Comparison of ENCODE assay signal across 13 cellular contexts in the genomic region with DNA sequence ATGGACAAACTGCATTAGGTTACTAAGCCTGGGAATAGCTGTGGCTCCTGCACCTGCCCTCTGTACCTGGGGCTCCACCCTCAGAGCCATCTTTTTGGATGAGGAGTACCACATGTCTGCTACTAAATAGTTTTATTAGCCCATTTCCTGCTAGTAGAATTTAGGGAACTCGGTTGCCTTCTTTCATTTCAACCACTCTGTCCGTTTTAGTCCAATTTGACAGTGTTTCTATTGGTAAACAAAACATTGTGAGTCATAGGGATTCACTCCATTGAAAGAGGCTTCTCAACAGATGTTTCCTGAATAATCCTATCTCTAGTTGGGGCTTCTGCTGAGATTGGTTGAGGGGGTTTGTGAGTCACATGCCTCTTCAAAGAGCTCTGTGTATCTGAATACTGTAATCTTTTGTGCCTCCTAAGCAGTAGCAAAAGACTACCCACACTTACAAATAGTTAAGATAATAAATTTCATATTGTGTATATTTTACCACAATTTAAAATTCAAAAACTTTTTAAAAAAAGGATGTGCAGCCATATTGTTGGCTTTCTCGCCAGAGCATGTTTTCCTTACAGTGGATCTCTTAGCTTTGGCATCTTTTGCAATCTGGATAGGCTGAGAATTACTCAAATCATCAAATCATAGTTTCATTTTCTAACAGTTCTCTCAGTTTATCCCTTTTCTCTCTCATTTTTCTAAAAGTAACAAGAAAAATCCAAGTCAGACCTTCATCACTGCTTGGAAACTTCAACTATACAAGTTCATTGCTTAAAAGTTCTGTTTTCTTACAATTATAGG. TPM values are rescaled to one million over a fixed set of nuclear protein-coding genes. Genes with fewer than 3 reads are reported as not detected.
DNase-seq lines count a peak whose midpoint lies in the region; ATAC-seq and TF ChIP-seq lines count a peak whose summit lies in the region.
"Had no signal": no experiment of that assay in that cellular context is flagged by ENCODE, and none has a peak within 500 bp of the region (broad histone marks: within the 10 kb centered on the region; RNA-seq: fewer than 3 reads in every experiment).

No MANE protein-coding gene starts in this region.

- H3K79me2 ChIP-seq in PC-3 (ENCODE audit: low read length), result no peaks in the 10 kb centered on the region
- no peaks in the 10 kb centered on the region for H3K79me2 ChIP-seq in fibroblast of lung (ENCODE audit: control insufficient read depth, insufficient read depth, low read length)

- H3K9me3 ChIP-seq in PC-3 (ENCODE audit: low read length) (no peaks in the 10 kb centered on the region), fibroblast of lung (ENCODE audit: control insufficient read depth, insufficient read depth, low read depth, low read length) (no peaks in the 10 kb centered on the region)
- H3K9me3 ChIP-seq: transverse colon had no signal

- H4K20me1 ChIP-seq in PC-3 (ENCODE audit: low read length) (no peaks in the 10 kb centered on the region), fibroblast of lung (ENCODE audit: control insufficient read depth, extremely low read depth, insufficient read depth, low read length) (no peaks in the 10 kb centered on the region)

- no peak for TF ChIP-seq CTCF in PC-3 (conservative IDR thresholded peaks at IDR 0.05; ENCODE audit: low read depth, low read length)
- no peak for TF ChIP-seq CTCF in fibroblast of lung (conservative IDR thresholded peaks at IDR 0.05 in 1 of 2, IDR thresholded peaks at IDR 0.05 in 1 of 2; ENCODE audit: low read depth in 1 of 2, low read length in 2 of 2)
- no peak for TF ChIP-seq CTCF in omental fat pad (IDR thresholded peaks at IDR 0.05)

- H3K4me2 ChIP-seq in PC-3 (ENCODE audit: low read length) (peak overlapping the region; percentile 40), fibroblast of lung (ENCODE audit: extremely low read depth, insufficient read depth, low read length) (peak overlapping the region; percentile 41)

- H3K4me1 ChIP-seq in PC-3 (ENCODE audit: insufficient read depth, low read length) (peaks cover 44% of the 10 kb centered on the region), fibroblast of lung (ENCODE audit: control insufficient read depth, extremely low read depth, insufficient read depth, low read length) (peaks cover 24% of the 10 kb centered on the region)

- no TSS peak for BruUV-seq in PC-3 (replicated peaks; lab: Mats Ljungman, UMichigan)

- H2AFZ ChIP-seq in PC-3 (ENCODE audit: low read length), result no peak overlapping the region
- no peak overlapping the region for H2AFZ ChIP-seq in fibroblast of lung (ENCODE audit: low read length)

- POLR2A ChIA-PET in PC-3 (lab: Charles Lee; ENCODE audit: unreplicated experiment), result no interaction called here

- CTCF ChIA-PET in PC-3 (lab: Charles Lee), result no interaction called here

- H3K27ac ChIP-seq in PC-3 (ENCODE audit: low read length) (peak overlapping the region; percentile 56), fibroblast of lung (ENCODE audit: insufficient read depth, low read length) (peak overlapping the region; percentile 61)

- H3K36me3 ChIP-seq in PC-3 (ENCODE audit: low read depth, low read length) (peaks cover 16% of the 10 kb centered on the region), fibroblast of lung (ENCODE audit: control insufficient read depth, insufficient read depth, low read length) (no peaks in the 10 kb centered on the region)

- intact Hi-C loops in PC-3 (cut with micrococcal nuclease), result no loop called here

- H3K9me2 ChIP-seq in PC-3 (replicated peaks; ENCODE audit: low read length), result no peaks in the 10 kb centered on the region

- no peaks in the 10 kb centered on the region for H3F3A ChIP-seq in PC-3 (ENCODE audit: low read length, unreplicated experiment)

- H3K27me3 ChIP-seq in PC-3 (ENCODE audit: low read length) (no peaks in the 10 kb centered on the region), fibroblast of lung (ENCODE audit: control insufficient read depth, insufficient read depth, low read length) (no peaks in the 10 kb centered on the region)
- H3K27me3 ChIP-seq: transverse colon had no signal

- no peak overlapping the region for H3K9ac ChIP-seq in PC-3 (ENCODE audit: low read length)
- H3K9ac ChIP-seq in fibroblast of lung (ENCODE audit: insufficient read depth, low read length), result no peak overlapping the region

- DNase-seq in EL (peak; percentile 90), PC-3 (peak; percentile 42), fibroblast of lung (ENCODE audit: low read depth in 2 of 2) (peak in 1 of 2 donors; percentile 75), omental fat pad (ENCODE audit: low spot score) (no peak), HuH-7 (ENCODE audit: low spot score) (no peak), occipital lobe (lab: John Stamatoyannopoulos, UW) (no peak)
- no peak for DNase-seq in activated CD4-positive, CD25-positive, alpha-beta regulatory T cell (lab: John Stamatoyannopoulos, UW)
- DNase-seq: GOT3, NCI-H1048, SIG-M5, transverse colon had no signal

- ATAC-seq in PC-3 (no peak), omental fat pad (ENCODE audit: low FRiP score) (peak; percentile 31), HG02642 (IDR thresholded peaks at IDR 0.05; ENCODE audit: poor library complexity, unreplicated experiment) (no peak)

- H3K4me3 ChIP-seq in PC-3 (ENCODE audit: low read length), result no peak overlapping the region
- no peak overlapping the region for H3K4me3 ChIP-seq in fibroblast of lung (replicated peaks in 1 of 4; ENCODE audit: control extremely low read depth in 1 of 4, insufficient read depth in 1 of 4, low read depth in 3 of 4, low read length in 4 of 4)
- H3K4me3 ChIP-seq: skin epidermis, transverse colon had no signal

RNA-seq across cellular contexts. Expression of a gene that starts 9.9 kb away (rescaled TPM):
- 20.1 and 20.7 TPM in 2 replicates for total RNA-seq in PC-3 (2014; rRNA removed)
- 20.5 and 22.6 TPM in 2 replicates for total RNA-seq in fibroblast of lung
- 31.6 and 35.1 TPM in 2 replicates for polyA plus RNA-seq in fibroblast of lung
- 37.2 and 40.7 TPM in 2 replicates for polyA plus RNA-seq in fibroblast of lung (2012)
- polyA minus RNA-seq in fibroblast of lung (ENCODE audit: low replicate concordance), result 0.12 and 1.2 TPM in 2 replicates
- total RNA-seq in omental fat pad, result 10 to 100 TPM; 27.5 to 56.6 (median 38.3) TPM
- 98.4 TPM for total RNA-seq in occipital lobe

RNA-seq across cellular contexts. Expression of a gene that starts 11.3 kb away (rescaled TPM):
- total RNA-seq in PC-3 (2014; rRNA removed), result 0.69 and 0.86 TPM in 2 replicates
- 14.6 and 15.7 TPM in 2 replicates for total RNA-seq in fibroblast of lung
- polyA plus RNA-seq in fibroblast of lung, result 24.0 and 48.8 TPM in 2 replicates
- polyA plus RNA-seq in fibroblast of lung (2012), result 19.5 and 38.6 TPM in 2 replicates
- 4.0 and 10.6 TPM in 2 replicates for polyA minus RNA-seq in fibroblast of lung (ENCODE audit: low replicate concordance)
- 10 to 100 TPM; 22.5 to 34.4 (median 24.5) TPM for total RNA-seq in omental fat pad
- total RNA-seq in occipital lobe, result 2.8 TPM

RNA-seq across cellular contexts. Expression of a gene that starts 36.4 kb away (rescaled TPM):
- 21.9 and 42.4 TPM in 2 replicates for total RNA-seq in PC-3 (2014; rRNA removed)
- total RNA-seq in fibroblast of lung, result 120 and 131 TPM in 2 replicates
- polyA plus RNA-seq in fibroblast of lung, result 52.9 and 53.0 TPM in 2 replicates
- polyA plus RNA-seq in fibroblast of lung (2012), result 30.8 and 35.4 TPM in 2 replicates
- 26.5 and 29.9 TPM in 2 replicates for polyA minus RNA-seq in fibroblast of lung (ENCODE audit: low replicate concordance)
- 100 to 1,000 TPM; 130 to 213 (median 188) TPM for total RNA-seq in omental fat pad
- 229 TPM for total RNA-seq in occipital lobe

Comparison
In these comparisons a context has a peak if more than half of its experiments do, and no peak if none do; other contexts are left out.
1. DNase-seq: peak in EL (single experiment) and PC-3 (single experiment); none in omental fat pad (single experiment), HuH-7 (single experiment), activated CD4-positive, CD25-positive, alpha-beta regulatory T cell (0 of 4) and occipital lobe (single experiment).